1 cellular context compared by ENCODE assay signal in the genomic region with DNA sequence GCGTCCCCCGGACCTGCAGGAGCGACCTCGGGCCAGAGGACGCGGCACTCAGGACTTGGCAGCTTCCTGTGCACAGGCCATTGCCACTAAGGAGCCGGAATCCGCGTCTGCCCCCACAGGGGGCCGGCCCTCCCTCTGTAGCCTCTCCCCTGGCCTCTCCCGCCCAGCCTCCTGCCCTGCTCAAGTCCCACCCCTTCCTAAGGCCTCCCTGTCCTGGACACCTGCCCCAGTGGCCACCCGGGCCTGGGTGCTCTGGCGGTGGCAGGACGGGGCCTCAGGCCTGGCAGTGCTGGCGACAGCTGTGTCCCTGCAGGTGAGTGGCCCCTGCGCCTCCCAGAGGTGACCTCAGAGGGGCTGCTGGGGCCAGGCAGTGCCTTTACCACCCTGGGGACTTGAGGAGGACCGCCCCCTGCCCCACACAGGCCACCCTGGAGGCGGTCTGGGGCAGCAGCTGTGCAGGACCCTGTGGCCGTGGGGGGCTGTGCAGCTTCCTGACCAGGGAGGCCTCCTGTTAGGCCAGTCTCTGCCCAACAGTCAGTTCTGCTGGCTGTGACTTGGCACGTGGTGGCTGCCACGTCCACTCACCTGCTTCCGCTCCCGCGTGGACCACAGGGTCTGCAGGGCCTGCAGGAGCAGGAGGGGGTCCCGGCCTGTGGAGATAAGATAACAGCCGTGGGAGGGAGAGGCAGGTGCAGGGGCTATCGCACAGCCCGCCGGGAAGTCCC.
TF ChIP-seq lines count a peak whose summit lies in the region.

No MANE protein-coding gene starts in this region.

TF ChIP-seq in K562, 482 proteins besides CTCF, POLR2A, EP300 and RAD21 (continued from another document and continues in another):
- TF ChIP-seq, protein P1, sequence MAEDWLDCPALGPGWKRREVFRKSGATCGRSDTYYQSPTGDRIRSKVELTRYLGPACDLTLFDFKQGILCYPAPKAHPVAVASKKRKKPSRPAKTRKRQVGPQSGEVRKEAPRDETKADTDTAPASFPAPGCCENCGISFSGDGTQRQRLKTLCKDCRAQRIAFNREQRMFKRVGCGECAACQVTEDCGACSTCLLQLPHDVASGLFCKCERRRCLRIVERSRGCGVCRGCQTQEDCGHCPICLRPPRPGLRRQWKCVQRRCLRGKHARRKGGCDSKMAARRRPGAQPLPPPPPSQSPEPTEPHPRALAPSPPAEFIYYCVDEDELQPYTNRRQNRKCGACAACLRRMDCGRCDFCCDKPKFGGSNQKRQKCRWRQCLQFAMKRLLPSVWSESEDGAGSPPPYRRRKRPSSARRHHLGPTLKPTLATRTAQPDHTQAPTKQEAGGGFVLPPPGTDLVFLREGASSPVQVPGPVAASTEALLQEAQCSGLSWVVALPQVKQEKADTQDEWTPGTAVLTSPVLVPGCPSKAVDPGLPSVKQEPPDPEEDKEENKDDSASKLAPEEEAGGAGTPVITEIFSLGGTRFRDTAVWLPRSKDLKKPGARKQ (CRISPR knock-in tag; IDR thresholded peaks at IDR 0.05), result no peak
- TF ChIP-seq, protein P2, sequence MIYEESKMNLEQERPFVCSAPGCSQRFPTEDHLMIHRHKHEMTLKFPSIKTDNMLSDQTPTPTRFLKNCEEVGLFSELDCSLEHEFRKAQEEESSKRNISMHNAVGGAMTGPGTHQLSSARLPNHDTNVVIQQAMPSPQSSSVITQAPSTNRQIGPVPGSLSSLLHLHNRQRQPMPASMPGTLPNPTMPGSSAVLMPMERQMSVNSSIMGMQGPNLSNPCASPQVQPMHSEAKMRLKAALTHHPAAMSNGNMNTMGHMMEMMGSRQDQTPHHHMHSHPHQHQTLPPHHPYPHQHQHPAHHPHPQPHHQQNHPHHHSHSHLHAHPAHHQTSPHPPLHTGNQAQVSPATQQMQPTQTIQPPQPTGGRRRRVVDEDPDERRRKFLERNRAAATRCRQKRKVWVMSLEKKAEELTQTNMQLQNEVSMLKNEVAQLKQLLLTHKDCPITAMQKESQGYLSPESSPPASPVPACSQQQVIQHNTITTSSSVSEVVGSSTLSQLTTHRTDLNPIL (CRISPR knock-in tag; IDR thresholded peaks at IDR 0.05), result no peak
- TF ChIP-seq NUFIP1 (IDR thresholded peaks at IDR 0.05; ENCODE audit: partially characterized antibody) (no peak), EZH2 (IDR thresholded peaks at IDR 0.05; ENCODE audit: borderline replicate concordance, low read depth, low read length) (no peak), ZNF830 (CRISPR knock-in tag; IDR thresholded peaks at IDR 0.05) (no peak), SUPT5H (IDR thresholded peaks at IDR 0.05) (no peak), ZSCAN32 (CRISPR knock-in tag; IDR thresholded peaks at IDR 0.05) (no peak), ZNF57 (CRISPR knock-in tag; IDR thresholded peaks at IDR 0.05) (no peak), ZNF384 (IDR thresholded peaks at IDR 0.05; ENCODE audit: low read depth, low read length) (no peak), CXXC5 (CRISPR knock-in tag; IDR thresholded peaks at IDR 0.05) (peak; percentile 49), BMI1 (IDR thresholded peaks at IDR 0.05; ENCODE audit: low read length) (no peak), BRD9 (IDR thresholded peaks at IDR 0.05; ENCODE audit: low read depth, partially characterized antibody) (no peak), MEF2A (IDR thresholded peaks at IDR 0.05; ENCODE audit: control insufficient read depth, low read depth, low read length) (no peak), SMC3 (conservative IDR thresholded peaks at IDR 0.05; ENCODE audit: insufficient read depth, low read depth, low read length) (no peak), ZBTB1 (CRISPR knock-in tag; IDR thresholded peaks at IDR 0.05; ENCODE audit: borderline replicate concordance, low read depth) (no peak; the same call in 1 of the 2 replicates), ZNF561 (CRISPR knock-in tag; conservative IDR thresholded peaks at IDR 0.05) (no peak), ZNF785 (CRISPR knock-in tag; IDR thresholded peaks at IDR 0.05) (no peak), CCAR2 (IDR thresholded peaks at IDR 0.05; ENCODE audit: low read depth, low read length) (no peak), ZNF778 (CRISPR knock-in tag; IDR thresholded peaks at IDR 0.05) (no peak), JUNB (CRISPR knock-in tag; conservative IDR thresholded peaks at IDR 0.05) (no peak), ZNF551 (CRISPR knock-in tag; IDR thresholded peaks at IDR 0.05) (no peak), MYNN (IDR thresholded peaks at IDR 0.05) (peak; percentile 54; the same call in 1 of the 2 replicates), MYNN (CRISPR knock-in tag; IDR thresholded peaks at IDR 0.05) (no peak), ZBTB7A (IDR thresholded peaks at IDR 0.05; ENCODE audit: borderline replicate concordance, control insufficient read depth, low read depth, low read length) (peak; percentile 75; the same call in 1 of the 2 replicates), ARNT (IDR thresholded peaks at IDR 0.05) (no peak), ZNF23 (CRISPR knock-in tag; IDR thresholded peaks at IDR 0.05) (no peak), MYC (IDR thresholded peaks at IDR 0.05; ENCODE audit: low read depth, low read length) (peak; percentile 39; the same call in 1 of the 2 replicates), MYC (CRISPR knock-in tag; IDR thresholded peaks at IDR 0.05; ENCODE audit: borderline replicate concordance, low read depth) (no peak), DMBX1 (CRISPR knock-in tag; IDR thresholded peaks at IDR 0.05; ENCODE audit: borderline replicate concordance) (peak; percentile 43; the same call in 1 of the 2 replicates), DACH1 (IDR thresholded peaks at IDR 0.05; ENCODE audit: partially characterized antibody) (no peak), E2F3 (CRISPR knock-in tag; IDR thresholded peaks at IDR 0.05) (no peak), COPS2 (conservative IDR thresholded peaks at IDR 0.05) (no peak), SMAD4 (CRISPR knock-in tag; conservative IDR thresholded peaks at IDR 0.05) (0 out of 2 replicates have a peak, but pooled peaks have one; percentile 43)
- TF ChIP-seq, protein P3, sequence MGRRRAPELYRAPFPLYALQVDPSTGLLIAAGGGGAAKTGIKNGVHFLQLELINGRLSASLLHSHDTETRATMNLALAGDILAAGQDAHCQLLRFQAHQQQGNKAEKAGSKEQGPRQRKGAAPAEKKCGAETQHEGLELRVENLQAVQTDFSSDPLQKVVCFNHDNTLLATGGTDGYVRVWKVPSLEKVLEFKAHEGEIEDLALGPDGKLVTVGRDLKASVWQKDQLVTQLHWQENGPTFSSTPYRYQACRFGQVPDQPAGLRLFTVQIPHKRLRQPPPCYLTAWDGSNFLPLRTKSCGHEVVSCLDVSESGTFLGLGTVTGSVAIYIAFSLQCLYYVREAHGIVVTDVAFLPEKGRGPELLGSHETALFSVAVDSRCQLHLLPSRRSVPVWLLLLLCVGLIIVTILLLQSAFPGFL (CRISPR knock-in tag; IDR thresholded peaks at IDR 0.05), result no peak
- TF ChIP-seq, protein P4, sequence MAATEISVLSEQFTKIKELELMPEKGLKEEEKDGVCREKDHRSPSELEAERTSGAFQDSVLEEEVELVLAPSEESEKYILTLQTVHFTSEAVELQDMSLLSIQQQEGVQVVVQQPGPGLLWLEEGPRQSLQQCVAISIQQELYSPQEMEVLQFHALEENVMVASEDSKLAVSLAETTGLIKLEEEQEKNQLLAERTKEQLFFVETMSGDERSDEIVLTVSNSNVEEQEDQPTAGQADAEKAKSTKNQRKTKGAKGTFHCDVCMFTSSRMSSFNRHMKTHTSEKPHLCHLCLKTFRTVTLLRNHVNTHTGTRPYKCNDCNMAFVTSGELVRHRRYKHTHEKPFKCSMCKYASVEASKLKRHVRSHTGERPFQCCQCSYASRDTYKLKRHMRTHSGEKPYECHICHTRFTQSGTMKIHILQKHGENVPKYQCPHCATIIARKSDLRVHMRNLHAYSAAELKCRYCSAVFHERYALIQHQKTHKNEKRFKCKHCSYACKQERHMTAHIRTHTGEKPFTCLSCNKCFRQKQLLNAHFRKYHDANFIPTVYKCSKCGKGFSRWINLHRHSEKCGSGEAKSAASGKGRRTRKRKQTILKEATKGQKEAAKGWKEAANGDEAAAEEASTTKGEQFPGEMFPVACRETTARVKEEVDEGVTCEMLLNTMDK (IDR thresholded peaks at IDR 0.05; ENCODE audit: borderline replicate concordance, insufficient read depth, low read depth, low read length, poor library complexity, severe bottlenecking), result no peak
- TF ChIP-seq, protein P5, sequence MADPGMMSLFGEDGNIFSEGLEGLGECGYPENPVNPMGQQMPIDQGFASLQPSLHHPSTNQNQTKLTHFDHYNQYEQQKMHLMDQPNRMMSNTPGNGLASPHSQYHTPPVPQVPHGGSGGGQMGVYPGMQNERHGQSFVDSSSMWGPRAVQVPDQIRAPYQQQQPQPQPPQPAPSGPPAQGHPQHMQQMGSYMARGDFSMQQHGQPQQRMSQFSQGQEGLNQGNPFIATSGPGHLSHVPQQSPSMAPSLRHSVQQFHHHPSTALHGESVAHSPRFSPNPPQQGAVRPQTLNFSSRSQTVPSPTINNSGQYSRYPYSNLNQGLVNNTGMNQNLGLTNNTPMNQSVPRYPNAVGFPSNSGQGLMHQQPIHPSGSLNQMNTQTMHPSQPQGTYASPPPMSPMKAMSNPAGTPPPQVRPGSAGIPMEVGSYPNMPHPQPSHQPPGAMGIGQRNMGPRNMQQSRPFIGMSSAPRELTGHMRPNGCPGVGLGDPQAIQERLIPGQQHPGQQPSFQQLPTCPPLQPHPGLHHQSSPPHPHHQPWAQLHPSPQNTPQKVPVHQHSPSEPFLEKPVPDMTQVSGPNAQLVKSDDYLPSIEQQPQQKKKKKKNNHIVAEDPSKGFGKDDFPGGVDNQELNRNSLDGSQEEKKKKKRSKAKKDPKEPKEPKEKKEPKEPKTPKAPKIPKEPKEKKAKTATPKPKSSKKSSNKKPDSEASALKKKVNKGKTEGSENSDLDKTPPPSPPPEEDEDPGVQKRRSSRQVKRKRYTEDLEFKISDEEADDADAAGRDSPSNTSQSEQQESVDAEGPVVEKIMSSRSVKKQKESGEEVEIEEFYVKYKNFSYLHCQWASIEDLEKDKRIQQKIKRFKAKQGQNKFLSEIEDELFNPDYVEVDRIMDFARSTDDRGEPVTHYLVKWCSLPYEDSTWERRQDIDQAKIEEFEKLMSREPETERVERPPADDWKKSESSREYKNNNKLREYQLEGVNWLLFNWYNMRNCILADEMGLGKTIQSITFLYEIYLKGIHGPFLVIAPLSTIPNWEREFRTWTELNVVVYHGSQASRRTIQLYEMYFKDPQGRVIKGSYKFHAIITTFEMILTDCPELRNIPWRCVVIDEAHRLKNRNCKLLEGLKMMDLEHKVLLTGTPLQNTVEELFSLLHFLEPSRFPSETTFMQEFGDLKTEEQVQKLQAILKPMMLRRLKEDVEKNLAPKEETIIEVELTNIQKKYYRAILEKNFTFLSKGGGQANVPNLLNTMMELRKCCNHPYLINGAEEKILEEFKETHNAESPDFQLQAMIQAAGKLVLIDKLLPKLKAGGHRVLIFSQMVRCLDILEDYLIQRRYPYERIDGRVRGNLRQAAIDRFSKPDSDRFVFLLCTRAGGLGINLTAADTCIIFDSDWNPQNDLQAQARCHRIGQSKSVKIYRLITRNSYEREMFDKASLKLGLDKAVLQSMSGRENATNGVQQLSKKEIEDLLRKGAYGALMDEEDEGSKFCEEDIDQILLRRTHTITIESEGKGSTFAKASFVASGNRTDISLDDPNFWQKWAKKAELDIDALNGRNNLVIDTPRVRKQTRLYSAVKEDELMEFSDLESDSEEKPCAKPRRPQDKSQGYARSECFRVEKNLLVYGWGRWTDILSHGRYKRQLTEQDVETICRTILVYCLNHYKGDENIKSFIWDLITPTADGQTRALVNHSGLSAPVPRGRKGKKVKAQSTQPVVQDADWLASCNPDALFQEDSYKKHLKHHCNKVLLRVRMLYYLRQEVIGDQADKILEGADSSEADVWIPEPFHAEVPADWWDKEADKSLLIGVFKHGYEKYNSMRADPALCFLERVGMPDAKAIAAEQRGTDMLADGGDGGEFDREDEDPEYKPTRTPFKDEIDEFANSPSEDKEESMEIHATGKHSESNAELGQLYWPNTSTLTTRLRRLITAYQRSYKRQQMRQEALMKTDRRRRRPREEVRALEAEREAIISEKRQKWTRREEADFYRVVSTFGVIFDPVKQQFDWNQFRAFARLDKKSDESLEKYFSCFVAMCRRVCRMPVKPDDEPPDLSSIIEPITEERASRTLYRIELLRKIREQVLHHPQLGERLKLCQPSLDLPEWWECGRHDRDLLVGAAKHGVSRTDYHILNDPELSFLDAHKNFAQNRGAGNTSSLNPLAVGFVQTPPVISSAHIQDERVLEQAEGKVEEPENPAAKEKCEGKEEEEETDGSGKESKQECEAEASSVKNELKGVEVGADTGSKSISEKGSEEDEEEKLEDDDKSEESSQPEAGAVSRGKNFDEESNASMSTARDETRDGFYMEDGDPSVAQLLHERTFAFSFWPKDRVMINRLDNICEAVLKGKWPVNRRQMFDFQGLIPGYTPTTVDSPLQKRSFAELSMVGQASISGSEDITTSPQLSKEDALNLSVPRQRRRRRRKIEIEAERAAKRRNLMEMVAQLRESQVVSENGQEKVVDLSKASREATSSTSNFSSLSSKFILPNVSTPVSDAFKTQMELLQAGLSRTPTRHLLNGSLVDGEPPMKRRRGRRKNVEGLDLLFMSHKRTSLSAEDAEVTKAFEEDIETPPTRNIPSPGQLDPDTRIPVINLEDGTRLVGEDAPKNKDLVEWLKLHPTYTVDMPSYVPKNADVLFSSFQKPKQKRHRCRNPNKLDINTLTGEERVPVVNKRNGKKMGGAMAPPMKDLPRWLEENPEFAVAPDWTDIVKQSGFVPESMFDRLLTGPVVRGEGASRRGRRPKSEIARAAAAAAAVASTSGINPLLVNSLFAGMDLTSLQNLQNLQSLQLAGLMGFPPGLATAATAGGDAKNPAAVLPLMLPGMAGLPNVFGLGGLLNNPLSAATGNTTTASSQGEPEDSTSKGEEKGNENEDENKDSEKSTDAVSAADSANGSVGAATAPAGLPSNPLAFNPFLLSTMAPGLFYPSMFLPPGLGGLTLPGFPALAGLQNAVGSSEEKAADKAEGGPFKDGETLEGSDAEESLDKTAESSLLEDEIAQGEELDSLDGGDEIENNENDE (IDR thresholded peaks at IDR 0.05; ENCODE audit: low read depth, low read length), result no peak
- TF ChIP-seq, protein P6, sequence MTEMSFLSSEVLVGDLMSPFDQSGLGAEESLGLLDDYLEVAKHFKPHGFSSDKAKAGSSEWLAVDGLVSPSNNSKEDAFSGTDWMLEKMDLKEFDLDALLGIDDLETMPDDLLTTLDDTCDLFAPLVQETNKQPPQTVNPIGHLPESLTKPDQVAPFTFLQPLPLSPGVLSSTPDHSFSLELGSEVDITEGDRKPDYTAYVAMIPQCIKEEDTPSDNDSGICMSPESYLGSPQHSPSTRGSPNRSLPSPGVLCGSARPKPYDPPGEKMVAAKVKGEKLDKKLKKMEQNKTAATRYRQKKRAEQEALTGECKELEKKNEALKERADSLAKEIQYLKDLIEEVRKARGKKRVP (CRISPR knock-in tag; IDR thresholded peaks at IDR 0.05), result no peak
- TF ChIP-seq, protein P7, sequence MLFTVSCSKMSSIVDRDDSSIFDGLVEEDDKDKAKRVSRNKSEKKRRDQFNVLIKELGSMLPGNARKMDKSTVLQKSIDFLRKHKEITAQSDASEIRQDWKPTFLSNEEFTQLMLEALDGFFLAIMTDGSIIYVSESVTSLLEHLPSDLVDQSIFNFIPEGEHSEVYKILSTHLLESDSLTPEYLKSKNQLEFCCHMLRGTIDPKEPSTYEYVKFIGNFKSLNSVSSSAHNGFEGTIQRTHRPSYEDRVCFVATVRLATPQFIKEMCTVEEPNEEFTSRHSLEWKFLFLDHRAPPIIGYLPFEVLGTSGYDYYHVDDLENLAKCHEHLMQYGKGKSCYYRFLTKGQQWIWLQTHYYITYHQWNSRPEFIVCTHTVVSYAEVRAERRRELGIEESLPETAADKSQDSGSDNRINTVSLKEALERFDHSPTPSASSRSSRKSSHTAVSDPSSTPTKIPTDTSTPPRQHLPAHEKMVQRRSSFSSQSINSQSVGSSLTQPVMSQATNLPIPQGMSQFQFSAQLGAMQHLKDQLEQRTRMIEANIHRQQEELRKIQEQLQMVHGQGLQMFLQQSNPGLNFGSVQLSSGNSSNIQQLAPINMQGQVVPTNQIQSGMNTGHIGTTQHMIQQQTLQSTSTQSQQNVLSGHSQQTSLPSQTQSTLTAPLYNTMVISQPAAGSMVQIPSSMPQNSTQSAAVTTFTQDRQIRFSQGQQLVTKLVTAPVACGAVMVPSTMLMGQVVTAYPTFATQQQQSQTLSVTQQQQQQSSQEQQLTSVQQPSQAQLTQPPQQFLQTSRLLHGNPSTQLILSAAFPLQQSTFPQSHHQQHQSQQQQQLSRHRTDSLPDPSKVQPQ (CRISPR knock-in tag; IDR thresholded peaks at IDR 0.05; ENCODE audit: borderline replicate concordance), result no peak
